8 cellular contexts compared by ENCODE assay signal in the genomic region with DNA sequence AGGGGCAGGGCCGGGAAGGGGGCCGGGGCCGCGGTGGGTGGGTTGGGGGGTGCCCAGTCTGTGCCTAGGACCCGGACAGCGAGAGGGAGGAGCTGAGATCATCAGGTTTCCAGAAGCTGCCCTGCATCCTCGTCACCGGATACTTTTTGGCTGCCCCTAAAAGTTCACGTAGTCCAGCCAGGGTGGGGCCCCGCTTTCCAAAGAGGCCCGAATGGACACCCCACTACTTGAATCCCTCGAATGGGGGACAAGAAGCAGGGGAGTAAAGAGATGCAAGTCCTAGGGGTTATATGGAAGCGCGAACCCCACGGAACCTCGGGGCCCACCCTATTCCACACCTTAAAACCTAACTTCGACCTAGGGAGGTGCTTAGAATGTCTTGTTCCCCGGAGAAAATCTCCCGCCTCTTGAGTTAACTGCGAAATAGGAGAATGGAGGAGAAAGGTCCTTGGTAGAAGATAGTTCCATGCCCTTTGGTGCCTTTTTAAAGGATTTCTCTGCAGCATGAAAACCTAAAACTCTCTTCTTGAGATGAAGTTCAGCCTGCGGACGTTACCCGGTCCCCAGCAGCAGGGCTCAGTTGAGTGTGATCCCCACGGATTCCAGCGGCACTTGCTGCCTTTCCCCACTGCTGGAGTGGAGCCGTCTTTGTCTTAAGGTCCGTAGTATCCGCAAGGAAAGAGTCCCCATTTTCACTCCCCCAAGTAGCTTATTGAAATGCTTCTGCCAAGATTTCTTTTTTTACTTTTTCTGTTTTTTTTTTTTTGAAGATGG. TPM values are rescaled to one million over a fixed set of nuclear protein-coding genes. Genes with fewer than 3 reads are reported as not detected.
A peak's percentile ranks its signal among the peaks of the same experiment; 100 is the strongest.
DNase-seq lines count a peak whose midpoint lies in the region; TF ChIP-seq lines count a peak whose summit lies in the region.

No MANE protein-coding gene starts in this region.

- peaks cover 11% of the 10 kb centered on the region for H3K9me3 Mint-ChIP-seq in nephron progenitor cell

- H3K9me3 ChIP-seq in MG63 = no peaks in the 10 kb centered on the region
- no peaks in the 10 kb centered on the region for H3K9me3 ChIP-seq in endocrine pancreas (ENCODE audit: control insufficient read depth, low read length)

- CTCF ChIA-PET in BJ (lab: Yijun Ruan, JAX) = interaction anchor here (0.6 to 2.7 kb wide), 9 partner anchors 7 to 343 kb away, joined by 3 to 21 read pairs (median 4); no protein-coding TSS in a partner anchor

- no peak overlapping the region for H3K9ac ChIP-seq in endocrine pancreas (ENCODE audit: control insufficient read depth, insufficient read depth, low read length)

- H3K36me3 Mint-ChIP-seq in nephron progenitor cell (ENCODE audit: low read depth) = peaks cover 17% of the 10 kb centered on the region

- TF ChIP-seq CTCF in BJ (IDR thresholded peaks at IDR 0.05; ENCODE audit: insufficient read depth, low read depth, low read length) = no peak
- no peak for TF ChIP-seq CTCF in nephron progenitor cell (IDR thresholded peaks at IDR 0.05)

- H3K36me3 ChIP-seq in BJ (ENCODE audit: control insufficient read depth, insufficient read depth, low read length) (no peaks in the 10 kb centered on the region), MG63 (no peaks in the 10 kb centered on the region), endocrine pancreas (ENCODE audit: control insufficient read depth, insufficient read depth, low read length) (no peaks in the 10 kb centered on the region)

- no peak for DNase-seq in BJ (ENCODE audit: low read depth)
- no peak for DNase-seq in MG63
- DNase-seq in nephron progenitor cell = no peak
- no peak for DNase-seq in D341Med (ENCODE audit: low spot score)
- DNase-seq in activated CD4-positive, CD25-positive, alpha-beta regulatory T cell treated with anti-CD3 and anti-CD28 coated beads, Interleukin-2, amount 50 U/mL, for 72 hours = no peak
- DNase-seq in HuH-7 (ENCODE audit: low spot score) = no peak
- DNase-seq in DMS79 (lab: John Stamatoyannopoulos, UW) = no peak

- peak overlapping the region; percentile 89 for H3K4me3 ChIP-seq in BJ (ENCODE audit: low read depth, low read length)
- H3K4me3 ChIP-seq in MG63 = peak overlapping the region; percentile 59
- H3K4me3 ChIP-seq in endocrine pancreas (ENCODE audit: control insufficient read depth, insufficient read depth, low read length) = peak overlapping the region; percentile 54

- peaks cover 5% of the 10 kb centered on the region for H3K4me1 ChIP-seq in endocrine pancreas (ENCODE audit: control insufficient read depth, insufficient read depth, low read length)

- no peaks in the 10 kb centered on the region for H3K27me3 ChIP-seq in BJ (ENCODE audit: control insufficient read depth, insufficient read depth, low read length)
- no peaks in the 10 kb centered on the region for H3K27me3 ChIP-seq in MG63
- H3K27me3 ChIP-seq in endocrine pancreas (ENCODE audit: control insufficient read depth, insufficient read depth, low read length) = no peaks in the 10 kb centered on the region

- peak overlapping the region; percentile 73 for H3K4me3 Mint-ChIP-seq in nephron progenitor cell

- POLR2A ChIA-PET in BJ (lab: Charles Lee) = interaction anchor here (0.6 kb wide), 1 partner anchor 254 kb away, joined by 5 read pairs; no protein-coding TSS in a partner anchor

- peaks cover 43% of the 10 kb centered on the region for H3K27me3 Mint-ChIP-seq in nephron progenitor cell (ENCODE audit: low read depth, poor library complexity)

- peaks cover 44% of the 10 kb centered on the region for H3K4me1 Mint-ChIP-seq in nephron progenitor cell

- H3K27ac Mint-ChIP-seq in nephron progenitor cell = no peak overlapping the region

RNA-seq across cellular contexts. Expression of a gene that starts 2.1 kb away (rescaled TPM):
- 4.3 and 6.5 TPM in 2 replicates for polyA plus RNA-seq in BJ (2011; rRNA removed)
- polyA minus RNA-seq in BJ (2011; rRNA and poly(A)+ RNA removed) = 29.2 and 34.0 TPM in 2 replicates
- 0.99 and 1.1 TPM in 2 replicates for total RNA-seq in MG63 (2014; rRNA removed; shearing (Covaris generic); ENCODE audit: low replicate concordance)
